Comparison of ENCODE assay signal across 4 cellular contexts in the genomic region with DNA sequence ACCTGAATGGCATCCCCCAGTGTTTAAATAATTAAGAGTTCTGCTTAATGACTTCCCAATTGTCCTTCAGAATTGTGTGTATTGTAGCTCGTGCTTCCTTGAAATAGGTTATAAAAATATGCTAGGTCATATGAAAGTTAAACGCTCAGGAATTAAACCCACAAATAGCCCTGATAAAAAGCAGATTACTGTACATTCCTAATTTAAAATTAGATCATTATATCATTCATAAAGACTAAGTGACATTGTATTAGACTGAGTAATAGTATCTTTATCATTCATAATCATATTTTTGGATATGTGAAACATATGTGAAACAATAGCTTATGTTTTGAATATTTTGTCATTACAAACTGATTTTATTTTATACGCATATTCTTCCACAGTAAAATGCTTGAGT.
"Had no signal": no experiment of that assay in that cellular context is flagged by ENCODE, and none has a peak within 500 bp of the region (broad histone marks: within the 10 kb centered on the region; RNA-seq: fewer than 3 reads in every experiment).

No MANE protein-coding gene starts in this region.

- H3K4me2 ChIP-seq: GM23338 had no signal

- DNase-seq: H9, HCEC 1CT, IMR-90 had no signal

- H2AFZ ChIP-seq: GM23338 had no signal

- H3K4me3 ChIP-seq: GM23338 had no signal

- ATAC-seq: GM23338 had no signal
